1 cellular context compared by ENCODE assay signal in the genomic region with DNA sequence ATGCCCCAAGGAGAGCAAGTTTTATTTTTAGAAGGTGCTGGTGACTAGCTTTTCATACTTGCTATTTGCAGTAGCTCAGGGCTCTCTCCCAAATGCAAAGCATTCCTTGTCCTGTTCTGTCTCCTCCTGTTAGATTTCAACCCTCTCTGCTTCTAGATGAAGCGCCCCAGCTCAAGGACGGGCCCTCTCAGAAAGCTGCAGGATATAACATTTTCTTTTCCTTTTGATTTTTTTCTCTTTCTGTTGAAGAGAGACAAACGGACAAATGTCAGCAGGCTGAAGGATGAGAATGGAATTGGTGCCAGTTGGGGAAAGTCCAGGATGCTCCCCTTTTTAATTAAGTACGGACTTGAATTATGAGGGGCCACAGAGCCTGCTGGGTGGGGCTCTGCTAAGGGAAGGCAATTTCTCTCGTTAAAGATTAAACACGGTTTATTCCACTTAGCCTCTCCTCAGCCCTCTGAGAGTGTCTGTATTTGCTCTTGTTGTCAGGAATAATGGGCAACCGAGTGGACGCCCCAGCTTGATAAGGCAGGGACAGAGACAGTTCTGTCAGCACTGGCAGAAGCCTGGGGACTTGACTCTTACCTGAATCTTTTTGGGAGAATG.
TF ChIP-seq lines count a peak whose summit lies in the region.

No MANE protein-coding gene starts in this region.

TF ChIP-seq in HepG2, 621 proteins besides CTCF, POLR2A, EP300 and RAD21 (continued from another document and continues in another):
- TF ChIP-seq HNF1A (IDR thresholded peaks at IDR 0.05; ENCODE audit: low read depth): peak; percentile 94
- peak; percentile 97 for TF ChIP-seq HNF1A (CRISPR knock-in tag; IDR thresholded peaks at IDR 0.05; ENCODE audit: borderline replicate concordance)
- peak; percentile 55; the same call in 1 of the 2 replicates for TF ChIP-seq SIN3A (IDR thresholded peaks at IDR 0.05; ENCODE audit: borderline replicate concordance, low read depth, low read length)
- TF ChIP-seq ZNF281 (CRISPR knock-in tag; IDR thresholded peaks at IDR 0.05; ENCODE audit: borderline replicate concordance): peak; percentile 24; the same call in 1 of the 2 replicates
- TF ChIP-seq, protein P1, sequence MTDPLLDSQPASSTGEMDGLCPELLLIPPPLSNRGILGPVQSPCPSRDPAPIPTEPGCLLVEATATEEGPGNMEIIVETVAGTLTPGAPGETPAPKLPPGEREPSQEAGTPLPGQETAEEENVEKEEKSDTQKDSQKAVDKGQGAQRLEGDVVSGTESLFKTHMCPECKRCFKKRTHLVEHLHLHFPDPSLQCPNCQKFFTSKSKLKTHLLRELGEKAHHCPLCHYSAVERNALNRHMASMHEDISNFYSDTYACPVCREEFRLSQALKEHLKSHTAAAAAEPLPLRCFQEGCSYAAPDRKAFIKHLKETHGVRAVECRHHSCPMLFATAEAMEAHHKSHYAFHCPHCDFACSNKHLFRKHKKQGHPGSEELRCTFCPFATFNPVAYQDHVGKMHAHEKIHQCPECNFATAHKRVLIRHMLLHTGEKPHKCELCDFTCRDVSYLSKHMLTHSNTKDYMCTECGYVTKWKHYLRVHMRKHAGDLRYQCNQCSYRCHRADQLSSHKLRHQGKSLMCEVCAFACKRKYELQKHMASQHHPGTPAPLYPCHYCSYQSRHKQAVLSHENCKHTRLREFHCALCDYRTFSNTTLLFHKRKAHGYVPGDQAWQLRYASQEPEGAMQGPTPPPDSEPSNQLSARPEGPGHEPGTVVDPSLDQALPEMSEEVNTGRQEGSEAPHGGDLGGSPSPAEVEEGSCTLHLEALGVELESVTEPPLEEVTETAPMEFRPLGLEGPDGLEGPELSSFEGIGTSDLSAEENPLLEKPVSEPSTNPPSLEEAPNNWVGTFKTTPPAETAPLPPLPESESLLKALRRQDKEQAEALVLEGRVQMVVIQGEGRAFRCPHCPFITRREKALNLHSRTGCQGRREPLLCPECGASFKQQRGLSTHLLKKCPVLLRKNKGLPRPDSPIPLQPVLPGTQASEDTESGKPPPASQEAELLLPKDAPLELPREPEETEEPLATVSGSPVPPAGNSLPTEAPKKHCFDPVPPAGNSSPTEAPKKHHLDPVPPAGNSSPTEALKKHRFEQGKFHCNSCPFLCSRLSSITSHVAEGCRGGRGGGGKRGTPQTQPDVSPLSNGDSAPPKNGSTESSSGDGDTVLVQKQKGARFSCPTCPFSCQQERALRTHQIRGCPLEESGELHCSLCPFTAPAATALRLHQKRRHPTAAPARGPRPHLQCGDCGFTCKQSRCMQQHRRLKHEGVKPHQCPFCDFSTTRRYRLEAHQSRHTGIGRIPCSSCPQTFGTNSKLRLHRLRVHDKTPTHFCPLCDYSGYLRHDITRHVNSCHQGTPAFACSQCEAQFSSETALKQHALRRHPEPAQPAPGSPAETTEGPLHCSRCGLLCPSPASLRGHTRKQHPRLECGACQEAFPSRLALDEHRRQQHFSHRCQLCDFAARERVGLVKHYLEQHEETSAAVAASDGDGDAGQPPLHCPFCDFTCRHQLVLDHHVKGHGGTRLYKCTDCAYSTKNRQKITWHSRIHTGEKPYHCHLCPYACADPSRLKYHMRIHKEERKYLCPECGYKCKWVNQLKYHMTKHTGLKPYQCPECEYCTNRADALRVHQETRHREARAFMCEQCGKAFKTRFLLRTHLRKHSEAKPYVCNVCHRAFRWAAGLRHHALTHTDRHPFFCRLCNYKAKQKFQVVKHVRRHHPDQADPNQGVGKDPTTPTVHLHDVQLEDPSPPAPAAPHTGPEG (CRISPR knock-in tag; IDR thresholded peaks at IDR 0.05): 0 out of 2 replicates have a peak, but pooled peaks have one; percentile 39
- TF ChIP-seq ZNF766 (CRISPR knock-in tag; IDR thresholded peaks at IDR 0.05; ENCODE audit: borderline replicate concordance): peak; percentile 77; the same call in 1 of the 2 replicates
- 0 out of 2 replicates have a peak, but pooled peaks have one; percentile 63 for TF ChIP-seq ZNF850 (CRISPR knock-in tag; conservative IDR thresholded peaks at IDR 0.05)
- TF ChIP-seq, protein P2, sequence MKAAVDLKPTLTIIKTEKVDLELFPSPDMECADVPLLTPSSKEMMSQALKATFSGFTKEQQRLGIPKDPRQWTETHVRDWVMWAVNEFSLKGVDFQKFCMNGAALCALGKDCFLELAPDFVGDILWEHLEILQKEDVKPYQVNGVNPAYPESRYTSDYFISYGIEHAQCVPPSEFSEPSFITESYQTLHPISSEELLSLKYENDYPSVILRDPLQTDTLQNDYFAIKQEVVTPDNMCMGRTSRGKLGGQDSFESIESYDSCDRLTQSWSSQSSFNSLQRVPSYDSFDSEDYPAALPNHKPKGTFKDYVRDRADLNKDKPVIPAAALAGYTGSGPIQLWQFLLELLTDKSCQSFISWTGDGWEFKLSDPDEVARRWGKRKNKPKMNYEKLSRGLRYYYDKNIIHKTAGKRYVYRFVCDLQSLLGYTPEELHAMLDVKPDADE (CRISPR knock-in tag; IDR thresholded peaks at IDR 0.05): no peak
- 0 out of 2 replicates have a peak, but pooled peaks have one; percentile 36 for TF ChIP-seq ZSCAN21 (CRISPR knock-in tag; IDR thresholded peaks at IDR 0.05; ENCODE audit: borderline replicate concordance)
- TF ChIP-seq KLF11 (CRISPR knock-in tag; IDR thresholded peaks at IDR 0.05): peak; percentile 38; the same call in 1 of the 2 replicates
- TF ChIP-seq ZNF292 (CRISPR knock-in tag; IDR thresholded peaks at IDR 0.05; ENCODE audit: borderline replicate concordance, low read depth): peak; percentile 60; the same call in 1 of the 2 replicates
- peak; percentile 62; the same call in 1 of the 2 replicates for TF ChIP-seq RFXANK (CRISPR knock-in tag; IDR thresholded peaks at IDR 0.05)
- TF ChIP-seq, protein P3, sequence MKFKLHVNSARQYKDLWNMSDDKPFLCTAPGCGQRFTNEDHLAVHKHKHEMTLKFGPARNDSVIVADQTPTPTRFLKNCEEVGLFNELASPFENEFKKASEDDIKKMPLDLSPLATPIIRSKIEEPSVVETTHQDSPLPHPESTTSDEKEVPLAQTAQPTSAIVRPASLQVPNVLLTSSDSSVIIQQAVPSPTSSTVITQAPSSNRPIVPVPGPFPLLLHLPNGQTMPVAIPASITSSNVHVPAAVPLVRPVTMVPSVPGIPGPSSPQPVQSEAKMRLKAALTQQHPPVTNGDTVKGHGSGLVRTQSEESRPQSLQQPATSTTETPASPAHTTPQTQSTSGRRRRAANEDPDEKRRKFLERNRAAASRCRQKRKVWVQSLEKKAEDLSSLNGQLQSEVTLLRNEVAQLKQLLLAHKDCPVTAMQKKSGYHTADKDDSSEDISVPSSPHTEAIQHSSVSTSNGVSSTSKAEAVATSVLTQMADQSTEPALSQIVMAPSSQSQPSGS (CRISPR knock-in tag; IDR thresholded peaks at IDR 0.05): peak; percentile 28; the same call in 1 of the 2 replicates
- peak; percentile 52; the same call in 1 of the 2 replicates for TF ChIP-seq MEF2D (CRISPR knock-in tag; IDR thresholded peaks at IDR 0.05)
- TF ChIP-seq ZNF501 (CRISPR knock-in tag; IDR thresholded peaks at IDR 0.05): peak; percentile 77
- no peak for TF ChIP-seq DMAP1 (CRISPR knock-in tag; IDR thresholded peaks at IDR 0.05)
- peak; percentile 90 for TF ChIP-seq HNF1B (CRISPR knock-in tag; IDR thresholded peaks at IDR 0.05)
- TF ChIP-seq ZNF557 (CRISPR knock-in tag; IDR thresholded peaks at IDR 0.05): 0 out of 2 replicates have a peak, but pooled peaks have one; percentile 51
- TF ChIP-seq, protein P4, sequence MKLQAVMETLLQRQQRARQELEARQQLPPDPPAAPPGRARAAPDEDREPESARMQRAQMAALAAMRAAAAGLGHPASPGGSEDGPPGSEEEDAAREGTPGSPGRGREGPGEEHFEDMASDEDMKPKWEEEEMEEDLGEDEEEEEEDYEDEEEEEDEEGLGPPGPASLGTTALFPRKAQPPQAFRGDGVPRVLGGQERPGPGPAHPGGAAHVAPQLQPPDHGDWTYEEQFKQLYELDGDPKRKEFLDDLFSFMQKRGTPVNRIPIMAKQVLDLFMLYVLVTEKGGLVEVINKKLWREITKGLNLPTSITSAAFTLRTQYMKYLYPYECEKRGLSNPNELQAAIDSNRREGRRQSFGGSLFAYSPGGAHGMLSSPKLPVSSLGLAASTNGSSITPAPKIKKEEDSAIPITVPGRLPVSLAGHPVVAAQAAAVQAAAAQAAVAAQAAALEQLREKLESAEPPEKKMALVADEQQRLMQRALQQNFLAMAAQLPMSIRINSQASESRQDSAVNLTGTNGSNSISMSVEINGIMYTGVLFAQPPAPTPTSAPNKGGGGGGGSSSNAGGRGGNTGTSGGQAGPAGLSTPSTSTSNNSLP (IDR thresholded peaks at IDR 0.05; ENCODE audit: low read depth, low read length): 0 out of 2 replicates have a peak, but pooled peaks have one; percentile 35
- peak; percentile 72 for TF ChIP-seq ZNF605 (CRISPR knock-in tag; IDR thresholded peaks at IDR 0.05)
- no peak for TF ChIP-seq CCDC6 (CRISPR knock-in tag; IDR thresholded peaks at IDR 0.05)
- no peak; the same call in 1 of the 2 replicates for TF ChIP-seq MIER3 (CRISPR knock-in tag; IDR thresholded peaks at IDR 0.05; ENCODE audit: borderline replicate concordance)
- TF ChIP-seq SRSF9 (IDR thresholded peaks at IDR 0.05; ENCODE audit: borderline replicate concordance, insufficient read depth, low read depth, low read length, poor library complexity, severe bottlenecking): no peak
- 0 out of 2 replicates have a peak, but pooled peaks have one; percentile 33 for TF ChIP-seq ZNF615 (CRISPR knock-in tag; IDR thresholded peaks at IDR 0.05; ENCODE audit: borderline replicate concordance)
- 0 out of 2 replicates have a peak, but pooled peaks have one; percentile 21 for TF ChIP-seq MAZ (IDR thresholded peaks at IDR 0.05; ENCODE audit: borderline replicate concordance, low read depth, low read length)
- TF ChIP-seq MAZ (CRISPR knock-in tag; IDR thresholded peaks at IDR 0.05; ENCODE audit: low read depth): no peak
- peak; percentile 41; the same call in 1 of the 2 replicates for TF ChIP-seq HNF4A (CRISPR knock-in tag; IDR thresholded peaks at IDR 0.05)
- TF ChIP-seq SP5 (CRISPR knock-in tag; IDR thresholded peaks at IDR 0.05; ENCODE audit: borderline replicate concordance, low read depth): peak; percentile 61
